21 cellular contexts compared by ENCODE assay signal in genomic region chr13:24012648-24013047, GRCh38.
DNase-seq lines count a peak whose midpoint lies in the region; ATAC-seq and TF ChIP-seq lines count a peak whose summit lies in the region.
"Had no signal": no experiment of that assay in that cellular context is flagged by ENCODE, and none has a peak within 500 bp of the region (broad histone marks: within the 10 kb centered on the region; RNA-seq: fewer than 3 reads in every experiment).

No MANE protein-coding gene starts in this region.

- H3K14ac ChIP-seq in trophoblast cell (ENCODE audit: low read length), result no peak overlapping the region

- ATAC-seq in stimulated activated effector memory CD8-positive, alpha-beta T cell treated with anti-CD3 and anti-CD28 coated beads, Interleukin-12 subunit alpha, Interleukin-12 subunit beta, amount 100 ng/mL, for 72 hours, result peak; percentile 24
- no peak for ATAC-seq in GM19395 (IDR thresholded peaks at IDR 0.05; ENCODE audit: unreplicated experiment)
- ATAC-seq: PC-3 had no signal

- no peak overlapping the region for H4K91ac ChIP-seq in trophoblast cell (ENCODE audit: low read depth, low read length)

- intact Hi-C loops in dorsolateral prefrontal cortex (cut with DNase I), result loop anchor here (5.0 kb wide), 2 partner anchors 90 to 95 kb away; no protein-coding TSS in a partner anchor

- H3K36me3 ChIP-seq in trophoblast cell (ENCODE audit: control insufficient read depth in 1 of 2, insufficient read depth in 2 of 2, low read length in 2 of 2), result no peaks in the 10 kb centered on the region
- H3K36me3 ChIP-seq: BLaER1 had no signal

- H2BK120ac ChIP-seq in trophoblast cell (ENCODE audit: insufficient read depth, low read length, poor library complexity), result no peak overlapping the region

- no peak overlapping the region for H3K18ac ChIP-seq in trophoblast cell (ENCODE audit: low read length)

- peaks cover 3% of the 10 kb centered on the region for H3K79me1 ChIP-seq in trophoblast cell (ENCODE audit: low read length)

- peak in 30 of 56 donors; percentile 11 to 53 (median 28) for TF ChIP-seq CTCF in dorsolateral prefrontal cortex (IDR thresholded peaks at IDR 0.05 in 54 of 56, conservative IDR thresholded peaks at IDR 0.05 in 2 of 56; ENCODE audit: low read depth in 1 of 56, partially characterized antibody in 56 of 56)

- H3K9me3 Mint-ChIP-seq in stimulated activated effector memory CD8-positive, alpha-beta T cell treated with anti-CD3 and anti-CD28 coated beads, Interleukin-12 subunit alpha, Interleukin-12 subunit beta, amount 100 ng/mL, for 72 hours, result no peaks in the 10 kb centered on the region
- H3K9me3 Mint-ChIP-seq: CD4-positive, alpha-beta T cell; IgD-negative memory B cell had no signal

- H3K23ac ChIP-seq in trophoblast cell (ENCODE audit: low read length), result no peak overlapping the region

- no peak overlapping the region for H3K27ac Mint-ChIP-seq in stimulated activated effector memory CD8-positive, alpha-beta T cell treated with anti-CD3 and anti-CD28 coated beads, Interleukin-12 subunit alpha, Interleukin-12 subunit beta, amount 100 ng/mL, for 72 hours
- H3K27ac Mint-ChIP-seq: CD4-positive, alpha-beta T cell; IgD-negative memory B cell had no signal

- no CpG with 5 or more reads among the region's 10 CpGs for WGBS in trophoblast cell (ENCODE audit: extremely low coverage, insufficient coverage, insufficient read length)

- peaks cover 6 to 7% of the 10 kb centered on the region in 2 experiments for H3K4me1 ChIP-seq in trophoblast cell (ENCODE audit: control insufficient read depth in 1 of 2, insufficient read depth in 2 of 2, low read length in 2 of 2)
- H3K4me1 ChIP-seq: BLaER1 had no signal

- no peaks in the 10 kb centered on the region for H3K36me3 Mint-ChIP-seq in stimulated activated effector memory CD8-positive, alpha-beta T cell treated with anti-CD3 and anti-CD28 coated beads, Interleukin-12 subunit alpha, Interleukin-12 subunit beta, amount 100 ng/mL, for 72 hours
- H3K36me3 Mint-ChIP-seq: IgD-negative memory B cell had no signal

- H3K4me3 ChIP-seq in dorsolateral prefrontal cortex (no peak overlapping the region), trophoblast cell (ENCODE audit: low read depth, low read length) (no peak overlapping the region)
- H3K4me3 ChIP-seq: BLaER1, SK-N-MC had no signal

- no peak overlapping the region for H4K8ac ChIP-seq in trophoblast cell (ENCODE audit: low read depth, low read length)

- H2BK12ac ChIP-seq in trophoblast cell (ENCODE audit: low read length), result no peak overlapping the region

- H2AK5ac ChIP-seq in trophoblast cell (ENCODE audit: low read length), result no peak overlapping the region

- no peak overlapping the region for H3K4ac ChIP-seq in trophoblast cell (ENCODE audit: low read depth, low read length)

- DNase-seq in DMS 273 (lab: John Stamatoyannopoulos, UW; ENCODE audit: unreplicated experiment) (peak; percentile 48), DMS 273 treated with DMSO at 0.1 percent for 48 hours (lab: John Stamatoyannopoulos, UW) (no peak), dorsolateral prefrontal cortex (peak in 1 of 10 donors; percentile 50), medulla oblongata (ENCODE audit: extremely low spot score) (peak; percentile 28), GF-D8 (lab: John Stamatoyannopoulos, UW) (no peak), trophoblast cell (no peak)
- DNase-seq in stimulated activated effector memory CD8-positive, alpha-beta T cell treated with anti-CD3 and anti-CD28 coated beads, Interleukin-12 subunit alpha, Interleukin-12 subunit beta, amount 100 ng/mL, for 72 hours (ENCODE audit: low spot score in 2 of 2), result no peak
- DNase-seq: ACHN; CD4-positive, alpha-beta T cell; COR-L47; NCI-H1105; NCI-H2081; NCI-H2171; NCI-H345; PC-3; Right ventricle myocardium superior had no signal

- H2AFZ ChIP-seq in trophoblast cell (ENCODE audit: insufficient read depth, low read length, poor library complexity), result no peak overlapping the region

- no peak overlapping the region for H3K9ac ChIP-seq in trophoblast cell (ENCODE audit: low read length)
- H3K9ac ChIP-seq: BLaER1 had no signal

- H3K9me3 ChIP-seq in trophoblast cell (ENCODE audit: insufficient read depth, low read depth, low read length), result no peaks in the 10 kb centered on the region
- H3K9me3 ChIP-seq: BLaER1 had no signal

- no peaks in the 10 kb centered on the region for H3K79me2 ChIP-seq in trophoblast cell (ENCODE audit: control insufficient read depth, insufficient read depth, low read length, poor library complexity)

- H3K27me3 ChIP-seq in dorsolateral prefrontal cortex (no peaks in the 10 kb centered on the region), trophoblast cell (ENCODE audit: insufficient read depth, low read length) (no peaks in the 10 kb centered on the region)
- H3K27me3 ChIP-seq: BLaER1 had no signal

- H3K4me3 Mint-ChIP-seq in stimulated activated effector memory CD8-positive, alpha-beta T cell treated with anti-CD3 and anti-CD28 coated beads, Interleukin-12 subunit alpha, Interleukin-12 subunit beta, amount 100 ng/mL, for 72 hours, result no peak overlapping the region
- H3K4me3 Mint-ChIP-seq: CD4-positive, alpha-beta T cell; IgD-negative memory B cell had no signal

- H4K12ac ChIP-seq in trophoblast cell (ENCODE audit: low read depth, low read length), result no peak overlapping the region

- H3K4me1 Mint-ChIP-seq in stimulated activated effector memory CD8-positive, alpha-beta T cell treated with anti-CD3 and anti-CD28 coated beads, Interleukin-12 subunit alpha, Interleukin-12 subunit beta, amount 100 ng/mL, for 72 hours, result peaks cover 10% of the 10 kb centered on the region

- no peak overlapping the region for H2BK5ac ChIP-seq in trophoblast cell (ENCODE audit: low read depth, low read length, poor library complexity)

- no peak overlapping the region for H3K4me2 ChIP-seq in trophoblast cell (ENCODE audit: low read length)
- H3K4me2 ChIP-seq: BLaER1 had no signal

- no peak overlapping the region for H3K27ac ChIP-seq in dorsolateral prefrontal cortex
- no peak overlapping the region for H3K27ac ChIP-seq in trophoblast cell (ENCODE audit: low read depth, low read length)
- H3K27ac ChIP-seq: 22Rv1, BLaER1, SK-N-MC had no signal

Comparison
In these comparisons a context has a peak if more than half of its experiments do, and no peak if none do; other contexts are left out.
1. DNase-seq: peak in DMS 273 (single experiment) and medulla oblongata (single experiment); none in DMS 273 treated with DMSO at 0.1 percent for 48 hours (single experiment), stimulated activated effector memory CD8-positive, alpha-beta T cell treated with anti-CD3 and anti-CD28 coated beads, Interleukin-12 subunit alpha, Interleukin-12 subunit beta, amount 100 ng/mL, for 72 hours (0 of 2), GF-D8 (single experiment) and trophoblast cell (0 of 2).